In genomic region chr20:31502884-31503673, GRCh38 we compare ENCODE assay signal across 8 cellular contexts. TPM values are rescaled to one million over a fixed set of nuclear protein-coding genes. Genes with fewer than 3 reads are reported as not detected.
DNase-seq lines count a peak whose midpoint lies in the region; ATAC-seq and TF ChIP-seq lines count a peak whose summit lies in the region.
"Not testable (repeated sequence)": the region's sequence is repeated elsewhere in the genome, so short reads cannot be mapped to it uniquely, and the experiment has no call there.

No MANE protein-coding gene starts in this region.

- peak overlapping the region; percentile 60 for H2AFZ ChIP-seq in IMR-90 (replicated peaks; ENCODE audit: low read length, poor library complexity)

- not testable (repeated sequence) for H3K9me3 Mint-ChIP-seq in naive thymus-derived CD8-positive, alpha-beta T cell; stimulated activated effector memory CD8-positive, alpha-beta T cell treated with anti-CD3 and anti-CD28 coated beads, Interleukin-12 subunit alpha, Interleukin-12 subunit beta, amount 100 ng/mL, for 72 hours

- POLR2A ChIA-PET in IMR-90 (lab: Charles Lee; ENCODE audit: unreplicated experiment) = interaction anchor here (0.5 kb wide), 1 partner anchor 130 kb away, joined by 3 read pairs; no protein-coding TSS in a partner anchor
- POLR2A ChIA-PET in naive thymus-derived CD8-positive, alpha-beta T cell (lab: Charles Lee) = interaction anchor here (1.2 kb wide), 1 partner anchor 39 kb away, joined by 5 read pairs; no protein-coding TSS in a partner anchor

- H3K27ac ChIP-seq in IMR-90 (ENCODE audit: insufficient read depth, low read length); esophagus squamous epithelium: not testable (repeated sequence)

- in situ Hi-C loops in IMR-90 (cut with MboI; ENCODE audit: low sequenced_read_pairs) = loop anchor here (5.0 kb wide), 1 partner anchor 41 kb away; no protein-coding TSS in a partner anchor

- H3K27me3 Mint-ChIP-seq in naive thymus-derived CD8-positive, alpha-beta T cell = peaks cover 0 to 27% (median 11%) of the 10 kb centered on the region in 5 donors

- not testable (repeated sequence) for H3K27me3 ChIP-seq in IMR-90 (ENCODE audit: control insufficient read depth, insufficient read depth, low read length); esophagus squamous epithelium

- not testable (repeated sequence) for H2AK5ac ChIP-seq in IMR-90 (ENCODE audit: low read depth, low read length)

- intact Hi-C loops in IMR-90 (cut with micrococcal nuclease) = loop anchor here (1.0 kb wide), 3 partner anchors 42 to 190 kb away; no protein-coding TSS in a partner anchor
- intact Hi-C loops in esophagus squamous epithelium (cut with DNase I) = not testable (repeated sequence)

- TF ChIP-seq POLR2A in IMR-90 (IDR thresholded peaks at IDR 0.05; ENCODE audit: low read depth, low read length) = 0 out of 2 replicates have a peak, but pooled peaks have one; percentile 24
- TF ChIP-seq POLR2A in esophagus squamous epithelium (IDR thresholded peaks at IDR 0.05) = not testable (repeated sequence)

- CTCF ChIA-PET in IMR-90 (lab: Yijun Ruan, JAX) = interaction anchor here (0.5 to 1.6 kb wide), 12 partner anchors 13 to 90 kb away, joined by 3 to 13 read pairs (median 4); no protein-coding TSS in a partner anchor

- not testable (repeated sequence) for H3K36me3 Mint-ChIP-seq in naive thymus-derived CD8-positive, alpha-beta T cell; stimulated activated effector memory CD8-positive, alpha-beta T cell treated with anti-CD3 and anti-CD28 coated beads, Interleukin-12 subunit alpha, Interleukin-12 subunit beta, amount 100 ng/mL, for 72 hours

- not testable (repeated sequence) for H3K4me2 ChIP-seq in IMR-90 (ENCODE audit: low read depth, low read length)

- not testable (repeated sequence) for H4K20me1 ChIP-seq in IMR-90 (ENCODE audit: insufficient read depth, low read length)

- not testable (repeated sequence) for H3K4ac ChIP-seq in IMR-90 (ENCODE audit: low read depth, low read length)

- dilution Hi-C loops in IMR-90 (cut with HindIII; ENCODE audit: low sequenced_read_pairs, unreplicated experiment) = not testable (repeated sequence)

- H3K9ac ChIP-seq in IMR-90 (ENCODE audit: low read depth, low read length) = not testable (repeated sequence)

- not testable (repeated sequence) for H2AK9ac ChIP-seq in IMR-90 (replicated peaks; ENCODE audit: low read depth, low read length, poor library complexity)

- not testable (repeated sequence) for H3K79me1 ChIP-seq in IMR-90 (ENCODE audit: low read depth in 1 of 2, low read length in 2 of 2)

- ATAC-seq in GM21619 (IDR thresholded peaks at IDR 0.05; ENCODE audit: unreplicated experiment) (peak; percentile 95), IMR-90 (ENCODE audit: low read depth) (peak; percentile 99)
- peak; percentile 98 to 100 for ATAC-seq in naive thymus-derived CD8-positive, alpha-beta T cell
- ATAC-seq in stimulated activated effector memory CD8-positive, alpha-beta T cell treated with anti-CD3 and anti-CD28 coated beads, Interleukin-12 subunit alpha, Interleukin-12 subunit beta, amount 100 ng/mL, for 72 hours = peak; percentile 93

- BruUV-seq in IMR-90 (replicated peaks; lab: Mats Ljungman, UMichigan) = not testable (repeated sequence)

- TF ChIP-seq CTCF in IMR-90 (conservative IDR thresholded peaks at IDR 0.05; ENCODE audit: low read depth, low read length) (peak; percentile 85), esophagus squamous epithelium (IDR thresholded peaks at IDR 0.05) (peak; percentile 88 to 96 (median 90))

- peak; percentile 87 for TF ChIP-seq RAD21 in IMR-90 (IDR thresholded peaks at IDR 0.05; ENCODE audit: low read length)

- 38% methylated on average over 9 of the region's 20 CpGs; no CpG with 5 or more reads in 1 of the 2 experiments for WGBS in IMR-90 (ENCODE audit: extremely low coverage in 2 of 2, insufficient read length in 1 of 2), 2 experiments
- WGBS in esophagus squamous epithelium, 2 donors = 43 to 47% methylated on average over 12 of the region's 20 CpGs

- H4K8ac ChIP-seq in IMR-90 (ENCODE audit: low read depth in 2 of 2, low read length in 2 of 2) = not testable (repeated sequence)

- DNase-seq in DMS79 treated with DMSO at 0.1 percent for 48 hours (lab: John Stamatoyannopoulos, UW) (peak; percentile 38), IMR-90 (peak; percentile 63), activated T-cell treated with anti-CD3 and anti-CD28 coated beads for 48 hours (ENCODE audit: low read depth) (peak; percentile 72)
- not testable (repeated sequence) for DNase-seq in esophagus squamous epithelium (lab: John Stamatoyannopoulos, UW)
- peak; percentile 51 to 86 (median 68) for DNase-seq in naive thymus-derived CD8-positive, alpha-beta T cell
- peak; percentile 72 to 85 for DNase-seq in stimulated activated effector memory CD8-positive, alpha-beta T cell treated with anti-CD3 and anti-CD28 coated beads, Interleukin-12 subunit alpha, Interleukin-12 subunit beta, amount 100 ng/mL, for 72 hours (ENCODE audit: low spot score in 2 of 2)

- H3K4me1 ChIP-seq in IMR-90 (ENCODE audit: control insufficient read depth, insufficient read depth, low read length); esophagus squamous epithelium: not testable (repeated sequence)

- H3K23ac ChIP-seq in IMR-90 (ENCODE audit: low read depth, low read length) = not testable (repeated sequence)

- H2BK120ac ChIP-seq in IMR-90 (ENCODE audit: low read depth, low read length) = not testable (repeated sequence)

- H3K4me3 ChIP-seq in IMR-90 (ENCODE audit: insufficient read depth, low read depth, low read length); esophagus squamous epithelium: not testable (repeated sequence)

- not testable (repeated sequence) for H3K18ac ChIP-seq in IMR-90 (ENCODE audit: low read depth, low read length)

- H4K91ac ChIP-seq in IMR-90 (ENCODE audit: insufficient read depth, low read depth, low read length) = not testable (repeated sequence)

- H3K27ac Mint-ChIP-seq in naive thymus-derived CD8-positive, alpha-beta T cell = peak overlapping the region in 3 of 10 donors; percentile 11 to 21 (median 16)
- not testable (repeated sequence) for H3K27ac Mint-ChIP-seq in stimulated activated effector memory CD8-positive, alpha-beta T cell treated with anti-CD3 and anti-CD28 coated beads, Interleukin-12 subunit alpha, Interleukin-12 subunit beta, amount 100 ng/mL, for 72 hours

- not testable (repeated sequence) for H3K56ac ChIP-seq in IMR-90 (ENCODE audit: extremely low read depth, insufficient read depth, low read length)

- H3K4me1 Mint-ChIP-seq in naive thymus-derived CD8-positive, alpha-beta T cell = peaks cover 5 to 16% (median 7%) of the 10 kb centered on the region in 4 donors
- H3K4me1 Mint-ChIP-seq in stimulated activated effector memory CD8-positive, alpha-beta T cell treated with anti-CD3 and anti-CD28 coated beads, Interleukin-12 subunit alpha, Interleukin-12 subunit beta, amount 100 ng/mL, for 72 hours = not testable (repeated sequence)

- not testable (repeated sequence) for H4K5ac ChIP-seq in IMR-90 (ENCODE audit: low read depth, low read length)

- H3K36me3 ChIP-seq in IMR-90 (ENCODE audit: control insufficient read depth, insufficient read depth, low read length); esophagus squamous epithelium: not testable (repeated sequence)

- not testable (repeated sequence) for H3K14ac ChIP-seq in IMR-90 (replicated peaks; ENCODE audit: low read depth, low read length)

- H2BK5ac ChIP-seq in IMR-90 (ENCODE audit: low read depth, low read length, poor library complexity, severe bottlenecking) = not testable (repeated sequence)

- H3K4me3 Mint-ChIP-seq in naive thymus-derived CD8-positive, alpha-beta T cell = peak overlapping the region in 1 of 10 donors; percentile 32
- H3K4me3 Mint-ChIP-seq in stimulated activated effector memory CD8-positive, alpha-beta T cell treated with anti-CD3 and anti-CD28 coated beads, Interleukin-12 subunit alpha, Interleukin-12 subunit beta, amount 100 ng/mL, for 72 hours = not testable (repeated sequence)

- H2BK15ac ChIP-seq in IMR-90 (ENCODE audit: low read depth, low read length) = not testable (repeated sequence)

- H3K9me1 ChIP-seq in IMR-90 (ENCODE audit: insufficient read depth, low read length) = not testable (repeated sequence)

- H2BK20ac ChIP-seq in IMR-90 (ENCODE audit: low read depth, low read length) = not testable (repeated sequence)

- H3K9me3 ChIP-seq in IMR-90 (ENCODE audit: control insufficient read depth, insufficient read depth, low read length); esophagus squamous epithelium: not testable (repeated sequence)

TF ChIP-seq in IMR-90, 13 proteins besides CTCF, POLR2A, EP300 and RAD21:
- TF ChIP-seq SMC3 (IDR thresholded peaks at IDR 0.05; ENCODE audit: low read depth, low read length) = peak; percentile 73

TF ChIP-seq in PFSK-1, 5 proteins besides CTCF, POLR2A, EP300 and RAD21:
- TF ChIP-seq FOXP2 (optimal IDR thresholded peaks at IDR 0.05; ENCODE audit: borderline replicate concordance, extremely low read depth, extremely low read length, insufficient read depth) = peak; percentile 55

RNA-seq across cellular contexts. Expression of gene HM13, which starts 11.2 kb away (rescaled TPM):
- total RNA-seq in IMR-90 (2012; rRNA removed) (46.7 and 53.2 TPM in 2 replicates), esophagus squamous epithelium (100 to 1,000 TPM in 2 of 4 donors, 10 to 100 TPM in 2; 76.3 to 162 (median 108) TPM)
- polyA plus RNA-seq in IMR-90 (2012; rRNA removed) = 203 and 207 TPM in 2 replicates
- 159 and 176 TPM in 2 replicates for polyA plus RNA-seq in IMR-90 (2012; cell fraction: cytosol; rRNA removed)
- polyA plus RNA-seq in IMR-90 (2012; cell fraction: nucleus; rRNA removed; ENCODE audit: low replicate concordance) = 138 and 153 TPM in 2 replicates
- 298 TPM for polyA plus RNA-seq in PFSK-1 (2012; ENCODE audit: insufficient read length, low read depth)
- 100 to 1,000 TPM; 105 to 109 TPM for total RNA-seq in naive thymus-derived CD8-positive, alpha-beta T cell
- 100 to 1,000 TPM in 2 of 3 donors, 10 to 100 TPM in 1; 96.5 to 115 (median 113) TPM for polyA plus RNA-seq in naive thymus-derived CD8-positive, alpha-beta T cell

RNA-seq across cellular contexts. Expression of gene REM1, which starts 28.0 kb away (rescaled TPM):
- total RNA-seq in IMR-90 (2012; rRNA removed) (not detected in 2 replicates), esophagus squamous epithelium (1 to 10 TPM in 2 of 4 donors, under 1 TPM in 1, not detected in 1; 0.18 to 4.0 (median 1.3) TPM)
- not detected in 2 replicates for polyA plus RNA-seq in IMR-90 (2012; rRNA removed)
- polyA plus RNA-seq in IMR-90 (2012; cell fraction: cytosol; rRNA removed) = not detected in 2 replicates
- polyA plus RNA-seq in IMR-90 (2012; cell fraction: nucleus; rRNA removed; ENCODE audit: low replicate concordance) = not detected in 2 replicates
- not detected for polyA plus RNA-seq in PFSK-1 (2012; ENCODE audit: insufficient read length, low read depth)
- not detected for total RNA-seq in naive thymus-derived CD8-positive, alpha-beta T cell
- not detected for polyA plus RNA-seq in naive thymus-derived CD8-positive, alpha-beta T cell

RNA-seq across cellular contexts. Expression of gene DEFB124, which starts 28.2 kb away (rescaled TPM):
- total RNA-seq in IMR-90 (2012; rRNA removed) (not detected in 2 replicates), esophagus squamous epithelium (not detected)
- polyA plus RNA-seq in IMR-90 (2012; rRNA removed) = not detected in 2 replicates
- polyA plus RNA-seq in IMR-90 (2012; cell fraction: cytosol; rRNA removed) = not detected in 2 replicates
- not detected in 2 replicates for polyA plus RNA-seq in IMR-90 (2012; cell fraction: nucleus; rRNA removed; ENCODE audit: low replicate concordance)
- polyA plus RNA-seq in PFSK-1 (2012; ENCODE audit: insufficient read length, low read depth) = not detected
- not detected for total RNA-seq in naive thymus-derived CD8-positive, alpha-beta T cell
- not detected for polyA plus RNA-seq in naive thymus-derived CD8-positive, alpha-beta T cell
